In the genomic region with DNA sequence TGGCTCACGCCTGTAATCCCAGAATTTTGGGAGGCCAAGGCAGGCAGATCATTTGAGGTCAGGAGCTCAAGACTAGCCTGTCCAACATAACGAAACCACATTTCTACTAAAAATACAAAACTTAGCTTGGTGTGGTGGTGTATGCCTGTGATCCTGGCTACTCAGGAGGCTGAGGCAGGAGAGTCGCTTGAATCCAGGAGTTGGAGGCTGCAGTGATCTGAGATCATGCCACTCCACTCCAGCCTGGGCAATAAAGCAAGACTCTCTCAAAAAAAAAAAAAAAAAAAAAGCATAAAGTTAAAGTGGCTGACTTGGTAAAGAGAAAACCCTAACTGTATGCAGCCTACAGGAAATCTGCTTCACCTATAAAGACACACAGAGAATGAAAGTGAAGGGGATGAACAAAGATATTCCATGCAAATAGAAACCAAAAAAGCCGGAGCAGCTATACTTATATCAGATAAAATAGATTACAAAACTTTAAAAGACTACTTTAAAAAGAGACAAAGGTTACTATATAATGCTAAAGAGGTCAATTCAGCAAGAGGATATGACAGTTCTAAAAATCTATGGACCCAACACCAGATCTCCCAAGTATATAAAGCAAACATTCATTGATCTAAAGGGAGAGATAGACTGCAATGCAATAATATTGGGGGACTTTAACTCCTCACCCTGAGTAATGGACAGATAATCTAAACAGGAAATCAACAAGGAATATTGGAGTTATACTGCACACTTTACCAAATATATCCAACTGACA, we compare ENCODE assay signal across 9 cellular contexts. TPM values are rescaled to one million over a fixed set of nuclear protein-coding genes. Genes with fewer than 3 reads are reported as not detected.
DNase-seq lines count a peak whose midpoint lies in the region; ATAC-seq and TF ChIP-seq lines count a peak whose summit lies in the region.
"Had no signal": no experiment of that assay in that cellular context is flagged by ENCODE, and none has a peak within 500 bp of the region (broad histone marks: within the 10 kb centered on the region; RNA-seq: fewer than 3 reads in every experiment).

No MANE protein-coding gene starts in this region.

- no peaks in the 10 kb centered on the region for H3K36me3 ChIP-seq in CD8-positive, alpha-beta memory T cell (ENCODE audit: insufficient read depth, low read length)
- H3K36me3 ChIP-seq in Loucy (ENCODE audit: insufficient read depth, low read length) (no peaks in the 10 kb centered on the region), rectal smooth muscle tissue (ENCODE audit: control insufficient read depth, insufficient read depth, low read length) (no peaks in the 10 kb centered on the region)

- DNase-seq in CD8-positive, alpha-beta memory T cell: peak in 1 of 5 donors; percentile 37
- DNase-seq in choroid plexus epithelial cell (ENCODE audit: low read depth): no peak
- DNase-seq in effector CD4-positive, alpha-beta T cell: no peak
- no peak for DNase-seq in mucosa of gallbladder (ENCODE audit: low spot score)
- DNase-seq in RKO (ENCODE audit: low spot score): no peak

- CTCF ChIA-PET in CD8-positive, alpha-beta memory T cell (lab: Charles Lee): interaction anchor here (1.5 kb wide), 1 partner anchor 14 kb away, joined by 4 read pairs; no protein-coding TSS in a partner anchor

- POLR2A ChIA-PET in CD8-positive, alpha-beta memory T cell (lab: Charles Lee): interaction anchor here (0.7 to 1.2 kb wide), 2 partner anchors 41 to 226 kb away, joined by 4 to 8 read pairs; no protein-coding TSS in a partner anchor

- ATAC-seq in HG03571 (IDR thresholded peaks at IDR 0.05; ENCODE audit: unreplicated experiment): no peak

- peaks cover 13 to 15% (median 14%) of the 10 kb centered on the region in 5 donors for H3K9me3 Mint-ChIP-seq in CD8-positive, alpha-beta memory T cell

- peak overlapping the region; percentile 25 to 89 (median 84) for H3K27ac Mint-ChIP-seq in CD8-positive, alpha-beta memory T cell
- H3K27ac Mint-ChIP-seq: nephron had no signal

- peaks cover 25% of the 10 kb centered on the region for H3K4me1 ChIP-seq in CD8-positive, alpha-beta memory T cell (ENCODE audit: insufficient read depth, low read length)
- H3K4me1 ChIP-seq in Loucy (ENCODE audit: insufficient read depth, low read length, poor library complexity, severe bottlenecking): peaks cover 6% of the 10 kb centered on the region
- H3K4me1 ChIP-seq in rectal smooth muscle tissue (ENCODE audit: control insufficient read depth, insufficient read depth, low read length): no peaks in the 10 kb centered on the region

- peaks cover 9% of the 10 kb centered on the region for H3K9me3 ChIP-seq in CD8-positive, alpha-beta memory T cell (ENCODE audit: low read length)
- H3K9me3 ChIP-seq in Loucy (ENCODE audit: insufficient read depth, low read depth, low read length): peaks cover 4% of the 10 kb centered on the region; the same call in 1 of the 2 replicates

- H4K20me1 ChIP-seq in Loucy (ENCODE audit: insufficient read depth, low read length, poor library complexity, severe bottlenecking): no peaks in the 10 kb centered on the region

- peak overlapping the region; percentile 83 to 97 (median 90) for H3K4me3 Mint-ChIP-seq in CD8-positive, alpha-beta memory T cell
- H3K4me3 Mint-ChIP-seq: nephron had no signal

- no peak for TF ChIP-seq CTCF in Loucy (conservative IDR thresholded peaks at IDR 0.05; ENCODE audit: low read length)
- TF ChIP-seq CTCF in choroid plexus epithelial cell (conservative IDR thresholded peaks at IDR 0.05; ENCODE audit: low read depth, low read length): no peak

- peak overlapping the region; percentile 52 for H3K4me3 ChIP-seq in CD8-positive, alpha-beta memory T cell (ENCODE audit: low read length)
- H3K4me3 ChIP-seq in Loucy (ENCODE audit: low read length, poor library complexity, severe bottlenecking): peak overlapping the region; percentile 82
- peak overlapping the region; percentile 35 for H3K4me3 ChIP-seq in choroid plexus epithelial cell (ENCODE audit: low read depth, low read length)
- H3K4me3 ChIP-seq in rectal smooth muscle tissue (ENCODE audit: low read length): peak overlapping the region; percentile 41

- H3K9ac ChIP-seq in Loucy (ENCODE audit: low read depth, low read length, poor library complexity, severe bottlenecking) (peak overlapping the region; percentile 93), rectal smooth muscle tissue (ENCODE audit: low read length) (no peak overlapping the region)

- peaks cover 7% of the 10 kb centered on the region; the same call in 1 of the 2 replicates for H3F3A ChIP-seq in Loucy (ENCODE audit: low read depth)

- no peak overlapping the region for H2AFZ ChIP-seq in Loucy (ENCODE audit: low read length)

- peak overlapping the region; percentile 97 for H3K4me2 ChIP-seq in Loucy (ENCODE audit: low read depth, low read length, poor library complexity, severe bottlenecking)

- H3K79me2 ChIP-seq in Loucy (ENCODE audit: insufficient read depth, low read length): peaks cover 100% of the 10 kb centered on the region

- no peaks in the 10 kb centered on the region for H3K27me3 Mint-ChIP-seq in CD8-positive, alpha-beta memory T cell

- no peaks in the 10 kb centered on the region for H3K27me3 ChIP-seq in CD8-positive, alpha-beta memory T cell (ENCODE audit: insufficient read depth, low read length, poor library complexity, severe bottlenecking)
- no peaks in the 10 kb centered on the region for H3K27me3 ChIP-seq in Loucy (ENCODE audit: insufficient read depth, low read length, poor library complexity, severe bottlenecking)
- no peaks in the 10 kb centered on the region for H3K27me3 ChIP-seq in rectal smooth muscle tissue (ENCODE audit: control insufficient read depth, insufficient read depth, low read length)

- H3K36me3 Mint-ChIP-seq in CD8-positive, alpha-beta memory T cell: peaks cover 30 to 66% (median 30%) of the 10 kb centered on the region in 3 donors

- peak overlapping the region; percentile 64 for H3K27ac ChIP-seq in CD8-positive, alpha-beta memory T cell (ENCODE audit: low read depth, low read length)
- H3K27ac ChIP-seq in rectal smooth muscle tissue (ENCODE audit: low read depth, low read length): no peak overlapping the region

- H3K9me2 ChIP-seq in Loucy (replicated peaks; ENCODE audit: low read depth, low read length): no peaks in the 10 kb centered on the region

- peaks cover 47 to 65% (median 52%) of the 10 kb centered on the region in 3 donors for H3K4me1 Mint-ChIP-seq in CD8-positive, alpha-beta memory T cell

RNA-seq across cellular contexts. Expression of gene CLEC2B, which starts 4.1 kb away (rescaled TPM):
- total RNA-seq in CD8-positive, alpha-beta memory T cell: 10 to 100 TPM; 13.7 to 16.5 TPM
- 72.9 TPM for polyA plus RNA-seq in CD8-positive, alpha-beta memory T cell
- 10.1 TPM for total RNA-seq in mucosa of gallbladder

RNA-seq across cellular contexts. Expression of gene KLRF2, which starts 16.2 kb away (rescaled TPM):
- not detected for total RNA-seq in CD8-positive, alpha-beta memory T cell
- polyA plus RNA-seq in CD8-positive, alpha-beta memory T cell: not detected
- total RNA-seq in mucosa of gallbladder: not detected

RNA-seq across cellular contexts. Expression of gene KLRF1, which starts 37.8 kb away (rescaled TPM):
- total RNA-seq in CD8-positive, alpha-beta memory T cell: not detected
- polyA plus RNA-seq in CD8-positive, alpha-beta memory T cell: 52.1 TPM
- not detected for total RNA-seq in mucosa of gallbladder
